Comparison of ENCODE assay signal across 20 cellular contexts in genomic region chr1:160092366-160093068, GRCh38. TPM values are rescaled to one million over a fixed set of nuclear protein-coding genes. Genes with fewer than 3 reads are reported as not detected.
DNase-seq lines count a peak whose midpoint lies in the region; ATAC-seq, FAIRE-seq and TF ChIP-seq lines count a peak whose summit lies in the region.
"Had no signal": no experiment of that assay in that cellular context is flagged by ENCODE, and none has a peak within 500 bp of the region (broad histone marks: within the 10 kb centered on the region; RNA-seq: fewer than 3 reads in every experiment).

No MANE protein-coding gene starts in this region.

- no peak for TF ChIP-seq EP300 in GM12878 (IDR thresholded peaks at IDR 0.05; ENCODE audit: borderline replicate concordance in 1 of 2, control insufficient read depth in 1 of 2, low read depth in 2 of 2, low read length in 2 of 2)

- H3K18ac ChIP-seq in H9 (ENCODE audit: insufficient read length, low read depth, low read length), result no peak overlapping the region

- no peak overlapping the region for H2BK20ac ChIP-seq in H9 (ENCODE audit: low read depth, low read length, poor library complexity, severe bottlenecking)

- TF ChIP-seq CTCF in H9 (conservative IDR thresholded peaks at IDR 0.05), result no peak
- TF ChIP-seq CTCF in GM12878 (IDR thresholded peaks at IDR 0.05 in 2 of 3, conservative IDR thresholded peaks at IDR 0.05 in 1 of 3; ENCODE audit: control insufficient read depth in 2 of 3, extremely low read depth in 1 of 3, insufficient read depth in 1 of 3, low read depth in 3 of 3, low read length in 3 of 3), result no peak

- H2AFZ ChIP-seq in H9 (ENCODE audit: low read length) (no peak overlapping the region), GM12878 (ENCODE audit: control insufficient read depth, low read depth, low read length) (no peak overlapping the region)

- peaks cover 13 to 43% (median 40%) of the 10 kb centered on the region in 3 experiments for H3K36me3 Mint-ChIP-seq in H9 (ENCODE audit: insufficient read depth in 1 of 3, low read depth in 3 of 3)

- H3K9ac ChIP-seq in H9 (ENCODE audit: extremely low read depth, insufficient read length, low read length) (no peak overlapping the region), GM12878 (ENCODE audit: control insufficient read depth, insufficient read depth, low read length) (no peak overlapping the region)

- peak; percentile 22; the same call in 1 of the 2 replicates for TF ChIP-seq POLR2A in GM12878 (IDR thresholded peaks at IDR 0.05; ENCODE audit: low read depth, low read length)

- H2BK120ac ChIP-seq in H9 (ENCODE audit: low read depth, low read length, poor library complexity, severe bottlenecking), result no peak overlapping the region

- H3K14ac ChIP-seq in H9 (ENCODE audit: insufficient read depth, low read length), result no peak overlapping the region

- ATAC-seq in GM12878 (no peak), GM19328 (IDR thresholded peaks at IDR 0.05; ENCODE audit: unreplicated experiment) (no peak)

- no peaks in the 10 kb centered on the region for H3K79me1 ChIP-seq in H9 (ENCODE audit: insufficient read depth, low read depth, low read length, poor library complexity, severe bottlenecking)

- FAIRE-seq in GM12878 (lab: Jason Lieb, UNC), result no peak
- FAIRE-seq: GM19239, HTR-8/SVneo had no signal

- H3K27me3 ChIP-seq in H9 (ENCODE audit: insufficient read depth, low read length) (no peaks in the 10 kb centered on the region), GM12878 (replicated peaks in 1 of 2; ENCODE audit: control insufficient read depth in 2 of 2, insufficient read depth in 2 of 2, low read length in 1 of 2) (no peaks in the 10 kb centered on the region)

- peaks cover 3% of the 10 kb centered on the region for H3K23me2 ChIP-seq in H9 (ENCODE audit: insufficient read length, low read depth, low read length, poor library complexity, severe bottlenecking)

- peaks cover 19% of the 10 kb centered on the region for H3K4me1 ChIP-seq in H9 (ENCODE audit: insufficient read depth, low read length)
- H3K4me1 ChIP-seq in GM12878 (ENCODE audit: control insufficient read depth, insufficient read depth, low read length), result peaks cover 14% of the 10 kb centered on the region

- intact Hi-C loops in GM12878 (cut with micrococcal nuclease; ENCODE audit: unreplicated experiment), result no loop called here

- H3K79me2 ChIP-seq in H9 (ENCODE audit: insufficient read depth, low read length) (peaks cover 3% of the 10 kb centered on the region; the same call in 1 of the 2 replicates), GM12878 (ENCODE audit: control insufficient read depth, insufficient read depth, low read length) (peaks cover 2% of the 10 kb centered on the region; the same call in 1 of the 2 replicates)

- H3K27ac ChIP-seq in H9 (ENCODE audit: insufficient read length, low read depth, low read length), result no peak overlapping the region
- H3K27ac ChIP-seq in GM12878 (ENCODE audit: control insufficient read depth, insufficient read depth), result no peak overlapping the region
- peak overlapping the region; percentile 88 for H3K27ac ChIP-seq in substantia nigra (ENCODE audit: low read depth, low read length, poor library complexity, severe bottlenecking)
- H3K27ac ChIP-seq: HL-60 had no signal

- H3K27me3 Mint-ChIP-seq in H9 (ENCODE audit: low read depth), result no peaks in the 10 kb centered on the region; the same call in 1 of the 2 replicates

- no peak overlapping the region for H2BK15ac ChIP-seq in H9 (ENCODE audit: low read depth, low read length)

- H3K4me3 Mint-ChIP-seq in H9, result no peak overlapping the region

- H3K4me2 ChIP-seq in H9 (ENCODE audit: insufficient read depth, insufficient read length, low read length), result no peak overlapping the region
- no peak overlapping the region for H3K4me2 ChIP-seq in GM12878 (ENCODE audit: control insufficient read depth, insufficient read depth)

- no TSS peak for BruUV-seq in GM12878 (replicated peaks; lab: Mats Ljungman, UMichigan)

- RAD21 ChIA-PET in GM12878 (lab: Charles Lee; ENCODE audit: unreplicated experiment), result no interaction called here

- H3T11ph ChIP-seq in H9 (ENCODE audit: low read length), result no peak overlapping the region

- H3K27ac Mint-ChIP-seq in H9, result peak overlapping the region in 2 of 3 experiments; percentile 44 to 61; a peak in 1 of 7 replicates

- no CpG with 5 or more reads among the region's 32 CpGs for WGBS in H9 (ENCODE audit: extremely low coverage, insufficient read length, low lambda C conversion rate)
- 90% methylated on average over 29 of the region's 32 CpGs for WGBS in GM12878 (ENCODE audit: insufficient coverage, insufficient replicate concordance, low lambda C conversion rate, missing lambda C conversion rate)

- H3K4ac ChIP-seq in H9 (ENCODE audit: low read depth, low read length), result no peak overlapping the region

- H2BK5ac ChIP-seq in H9 (ENCODE audit: insufficient read length, low read length), result no peak overlapping the region

- in situ Hi-C loops in GM12878 (cut with MboI), result no loop called here

- H4K5ac ChIP-seq in H9 (ENCODE audit: insufficient read length, low read depth, low read length), result no peak overlapping the region

- H4K8ac ChIP-seq in H9 (replicated peaks; ENCODE audit: insufficient read length, low read depth, low read length), result no peak overlapping the region

- SMC1A ChIA-PET in GM12878 (lab: Charles Lee; ENCODE audit: uncharacterized antibody, unreplicated experiment), result no interaction called here

- no peak overlapping the region for H2BK12ac ChIP-seq in H9 (ENCODE audit: insufficient read length, low read depth, low read length)

- peaks cover 0 to 2% of the 10 kb centered on the region in 2 experiments; a peak in 2 of 4 replicates for H3K36me3 ChIP-seq in GM12878 (ENCODE audit: control insufficient read depth in 2 of 2, insufficient read depth in 2 of 2, low read length in 1 of 2)

- H3K9me3 ChIP-seq in H9 (ENCODE audit: control insufficient read depth, low read depth, low read length) (no peaks in the 10 kb centered on the region), GM12878 (replicated peaks; ENCODE audit: control insufficient read depth, insufficient read depth, low read length) (no peaks in the 10 kb centered on the region)
- H3K9me3 ChIP-seq: Caco-2 had no signal

- H2AK5ac ChIP-seq in H9 (ENCODE audit: insufficient read length, low read length), result no peak overlapping the region

- TF ChIP-seq RAD21 in GM12878 (IDR thresholded peaks at IDR 0.05; ENCODE audit: insufficient read depth, low read depth, low read length), result no peak

- H3K23ac ChIP-seq in H9 (ENCODE audit: insufficient read length, low read depth, low read length), result no peak overlapping the region

- H3K56ac ChIP-seq in H9 (ENCODE audit: insufficient read length, low read depth, low read length), result no peak overlapping the region

- H4K20me1 ChIP-seq in H9 (ENCODE audit: control insufficient read depth, insufficient read depth, insufficient read length), result no peaks in the 10 kb centered on the region
- H4K20me1 ChIP-seq in GM12878 (ENCODE audit: control insufficient read depth, insufficient read depth), result no peaks in the 10 kb centered on the region; the same call in 1 of the 2 replicates

- CTCF ChIA-PET in GM12878 (lab: Yijun Ruan, JAX), result interaction anchor here (30.2 kb wide), 1 partner anchor 33 kb away, joined by 1035 read pairs; the partner anchor contains the start of genes KCNJ10 and KCNJ9

- DNase-seq in H9, result no peak
- no peak for DNase-seq in GM12878 (ENCODE audit: low read depth, low spot score)
- peak; percentile 45 for DNase-seq in midbrain (lab: John Stamatoyannopoulos, UW)
- peak in 36 of 49 donors; percentile 23 to 85 (median 50) for DNase-seq in substantia nigra (lab: John Stamatoyannopoulos, UW)
- DNase-seq in activated CD8-positive, alpha-beta memory T cell treated with anti-CD3 and anti-CD28 coated beads for 24 hours, result no peak
- DNase-seq in NCI-H2107 treated with DMSO at 0.1 percent for 48 hours (lab: John Stamatoyannopoulos, UW; ENCODE audit: unreplicated experiment), result no peak
- DNase-seq: AML-193, Caco-2, EL, H7, KBM-7, NCI-H1048, NCI-H146, NCI-H2227 treated with DMSO at 0.1 percent for 48 hours, NCI-H524 had no signal

- peaks cover 29 to 32% of the 10 kb centered on the region in 2 experiments for H3K4me1 Mint-ChIP-seq in H9

- POLR2A ChIA-PET in GM12878 (lab: Charles Lee), result no interaction called here

- H4K91ac ChIP-seq in H9 (ENCODE audit: insufficient read length, low read depth, low read length), result no peak overlapping the region

- no peak overlapping the region for H3K4me3 ChIP-seq in GM12878

- H3K9me3 Mint-ChIP-seq in H9, result no peaks in the 10 kb centered on the region

RNA-seq across cellular contexts. Expression of gene IGSF8, which starts 5.9 kb away (rescaled TPM):
- total RNA-seq in H9 (2021) (56.2 and 57.4 TPM in 2 replicates), GM12878 (2014; rRNA removed) (12.6 and 14.9 TPM in 2 replicates), GM12878 (2014; rRNA removed; fragmentation: Illumina TruSeq; extraction: Trizol) (5.3 and 5.5 TPM in 2 replicates), GM12878 (2021) (23.0 and 24.7 TPM in 2 replicates)
- total RNA-seq in GM12878 (2013; cell fraction: nucleolus; rRNA removed), result 18.3 and 20.5 TPM in 2 replicates
- polyA plus RNA-seq in GM12878 (2011; ENCODE audit: low read depth), result 2.5 TPM
- polyA plus RNA-seq in GM12878 (2011; rRNA removed) (5.5 and 15.7 TPM in 2 replicates), GM12878 (2014; fragmentation: Illumina TruSeq; extraction: Trizol) (1.1 and 4.0 TPM in 2 replicates), GM12878 (2014; fragmentation: Nextera tagmentation; extraction: Ambion mirVana) (1 to 10 TPM in 1 of 2 experiments, under 1 TPM in 1; 0.64 to 1.2 TPM), GM12878 (2014; rRNA removed) (14.9 and 19.2 TPM in 2 replicates), GM12878 (2016; fragmentation: Nextera tagmentation; extraction: Ambion mirVana) (10 to 100 TPM; 12.8 to 15.0 TPM)
- polyA plus RNA-seq in GM12878 (2011; cell fraction: cytosol; rRNA removed), result 25.8 and 32.6 TPM in 2 replicates
- 55.5 and 56.0 TPM in 2 replicates for polyA plus RNA-seq in GM12878 (2011; cell fraction: nucleus; rRNA removed)
- 7.6 and 9.1 TPM in 2 replicates for polyA plus RNA-seq in GM12878 (2012)
- 11.2 and 23.3 TPM in 2 replicates for polyA minus RNA-seq in GM12878 (2011; rRNA and poly(A)+ RNA removed)
- polyA minus RNA-seq in GM12878 (2011; cell fraction: cytosol; rRNA and poly(A)+ RNA removed), result 8.1 and 10.8 TPM in 2 replicates
- polyA minus RNA-seq in GM12878 (2011; cell fraction: nucleus; rRNA and poly(A)+ RNA removed), result 13.1 and 16.0 TPM in 2 replicates

RNA-seq across cellular contexts. Expression of gene KCNJ9, which starts 11.2 kb away (rescaled TPM):
- 0.09 TPM in 2 replicates for total RNA-seq in H9 (2021)
- total RNA-seq in GM12878 (2013; cell fraction: nucleolus; rRNA removed), result not detected in 2 replicates
- total RNA-seq in GM12878 (2014; rRNA removed), result not detected in 2 replicates
- total RNA-seq in GM12878 (2014; rRNA removed; fragmentation: Illumina TruSeq; extraction: Trizol), result not detected in 2 replicates
- total RNA-seq in GM12878 (2021), result not detected in 2 replicates
- polyA plus RNA-seq in GM12878 (2011; ENCODE audit: low read depth), result not detected
- not detected in 2 replicates for polyA plus RNA-seq in GM12878 (2011; rRNA removed)
- not detected in 2 replicates for polyA plus RNA-seq in GM12878 (2011; cell fraction: cytosol; rRNA removed)
- polyA plus RNA-seq in GM12878 (2011; cell fraction: nucleus; rRNA removed), result not detected in 2 replicates
- polyA plus RNA-seq in GM12878 (2012), result not detected in 2 replicates
- polyA plus RNA-seq in GM12878 (2014; fragmentation: Illumina TruSeq; extraction: Trizol), result not detected in 2 replicates
- not detected for polyA plus RNA-seq in GM12878 (2014; fragmentation: Nextera tagmentation; extraction: Ambion mirVana)
- not detected in 2 replicates for polyA plus RNA-seq in GM12878 (2014; rRNA removed)
- polyA plus RNA-seq in GM12878 (2016; fragmentation: Nextera tagmentation; extraction: Ambion mirVana), result under 1 TPM in 1 of 2 experiments, not detected in 1; 0.12 TPM
- polyA minus RNA-seq in GM12878 (2011; rRNA and poly(A)+ RNA removed), result not detected in 2 replicates
- not detected in 2 replicates for polyA minus RNA-seq in GM12878 (2011; cell fraction: cytosol; rRNA and poly(A)+ RNA removed)
- not detected in 2 replicates for polyA minus RNA-seq in GM12878 (2011; cell fraction: nucleus; rRNA and poly(A)+ RNA removed)
- total RNA-seq: Caco-2, H7, SK-MEL-5 had no signal

RNA-seq across cellular contexts. Expression of gene KCNJ10, which starts 22.6 kb away (rescaled TPM):
- 0.42 and 0.44 TPM in 2 replicates for total RNA-seq in H9 (2021)
- not detected in 2 replicates for total RNA-seq in GM12878 (2013; cell fraction: nucleolus; rRNA removed)
- 0.06 and 0.22 TPM in 2 replicates for total RNA-seq in GM12878 (2014; rRNA removed)
- total RNA-seq in GM12878 (2014; rRNA removed; fragmentation: Illumina TruSeq; extraction: Trizol), result not detected in 2 replicates
- not detected in 2 replicates for total RNA-seq in GM12878 (2021)
- polyA plus RNA-seq in GM12878 (2011; ENCODE audit: low read depth), result 0.10 TPM
- polyA plus RNA-seq in GM12878 (2011; rRNA removed), result 0.09 and 0.11 TPM in 2 replicates
- polyA plus RNA-seq in GM12878 (2011; cell fraction: cytosol; rRNA removed), result 0.06 and 0.08 TPM in 2 replicates
- 0.09 and 0.28 TPM in 2 replicates for polyA plus RNA-seq in GM12878 (2011; cell fraction: nucleus; rRNA removed)
- 0.17 and 0.30 TPM in 2 replicates for polyA plus RNA-seq in GM12878 (2012)
- 0.04 and 0.27 TPM in 2 replicates for polyA plus RNA-seq in GM12878 (2014; fragmentation: Illumina TruSeq; extraction: Trizol)
- under 1 TPM; 0.07 to 0.29 TPM for polyA plus RNA-seq in GM12878 (2014; fragmentation: Nextera tagmentation; extraction: Ambion mirVana)
- polyA plus RNA-seq in GM12878 (2014; rRNA removed), result 0.01 TPM in 1 of 2 replicates, not detected in the other
- under 1 TPM; 0.12 to 0.20 TPM for polyA plus RNA-seq in GM12878 (2016; fragmentation: Nextera tagmentation; extraction: Ambion mirVana)
- polyA minus RNA-seq in GM12878 (2011; rRNA and poly(A)+ RNA removed), result 0.10 TPM in 1 of 2 replicates, not detected in the other
- not detected in 2 replicates for polyA minus RNA-seq in GM12878 (2011; cell fraction: cytosol; rRNA and poly(A)+ RNA removed)
- 0.12 TPM in 1 of 2 replicates, not detected in the other for polyA minus RNA-seq in GM12878 (2011; cell fraction: nucleus; rRNA and poly(A)+ RNA removed)
- total RNA-seq: H7 had no signal

RNA-seq across cellular contexts. Expression of gene ATP1A2, which starts 23.0 kb away (rescaled TPM):
- total RNA-seq in H9 (2021) (3.0 and 4.6 TPM in 2 replicates), GM12878 (2014; rRNA removed) (not detected in 2 replicates), GM12878 (2014; rRNA removed; fragmentation: Illumina TruSeq; extraction: Trizol) (not detected in 2 replicates), GM12878 (2021) (not detected in 2 replicates)
- total RNA-seq in GM12878 (2013; cell fraction: nucleolus; rRNA removed), result not detected in 2 replicates
- not detected for polyA plus RNA-seq in GM12878 (2011; ENCODE audit: low read depth)
- polyA plus RNA-seq in GM12878 (2011; rRNA removed) (0.03 and 0.15 TPM in 2 replicates), GM12878 (2014; fragmentation: Illumina TruSeq; extraction: Trizol) (not detected in 2 replicates), GM12878 (2014; fragmentation: Nextera tagmentation; extraction: Ambion mirVana) (not detected), GM12878 (2014; rRNA removed) (not detected in 2 replicates), GM12878 (2016; fragmentation: Nextera tagmentation; extraction: Ambion mirVana) (not detected)
- 0.16 TPM in 1 of 2 replicates, not detected in the other for polyA plus RNA-seq in GM12878 (2011; cell fraction: cytosol; rRNA removed)
- 0.06 TPM in 1 of 2 replicates, not detected in the other for polyA plus RNA-seq in GM12878 (2011; cell fraction: nucleus; rRNA removed)
- not detected in 2 replicates for polyA plus RNA-seq in GM12878 (2012)
- polyA minus RNA-seq in GM12878 (2011; rRNA and poly(A)+ RNA removed), result not detected in 2 replicates
- not detected in 2 replicates for polyA minus RNA-seq in GM12878 (2011; cell fraction: cytosol; rRNA and poly(A)+ RNA removed)
- polyA minus RNA-seq in GM12878 (2011; cell fraction: nucleus; rRNA and poly(A)+ RNA removed), result not detected in 2 replicates
- total RNA-seq: SK-MEL-5 had no signal

RNA-seq across cellular contexts. Expression of gene ATP1A4, which starts 58.9 kb away (rescaled TPM):
- total RNA-seq in H9 (2021) (0.20 and 0.44 TPM in 2 replicates), GM12878 (2014; rRNA removed) (0.34 and 0.82 TPM in 2 replicates), GM12878 (2014; rRNA removed; fragmentation: Illumina TruSeq; extraction: Trizol) (0.31 and 0.41 TPM in 2 replicates), GM12878 (2021) (0.62 TPM in 1 of 2 replicates, not detected in the other)
- total RNA-seq in GM12878 (2013; cell fraction: nucleolus; rRNA removed), result 5.1 and 5.6 TPM in 2 replicates
- polyA plus RNA-seq in GM12878 (2011; ENCODE audit: low read depth), result 0.83 TPM
- polyA plus RNA-seq in GM12878 (2011; rRNA removed) (0.24 and 0.34 TPM in 2 replicates), GM12878 (2014; fragmentation: Illumina TruSeq; extraction: Trizol) (0.76 and 0.81 TPM in 2 replicates), GM12878 (2014; fragmentation: Nextera tagmentation; extraction: Ambion mirVana) (1 to 10 TPM in 1 of 2 experiments, under 1 TPM in 1; 0.75 to 1.0 TPM), GM12878 (2014; rRNA removed) (0.46 and 0.79 TPM in 2 replicates), GM12878 (2016; fragmentation: Nextera tagmentation; extraction: Ambion mirVana) (under 1 TPM; 0.47 to 0.63 TPM)
- 0.16 and 0.37 TPM in 2 replicates for polyA plus RNA-seq in GM12878 (2011; cell fraction: cytosol; rRNA removed)
- 0.95 and 2.1 TPM in 2 replicates for polyA plus RNA-seq in GM12878 (2011; cell fraction: nucleus; rRNA removed)
- polyA plus RNA-seq in GM12878 (2012), result 0.46 and 0.49 TPM in 2 replicates
- polyA minus RNA-seq in GM12878 (2011; rRNA and poly(A)+ RNA removed), result not detected in 2 replicates
- not detected in 2 replicates for polyA minus RNA-seq in GM12878 (2011; cell fraction: cytosol; rRNA and poly(A)+ RNA removed)
- 0.73 and 0.86 TPM in 2 replicates for polyA minus RNA-seq in GM12878 (2011; cell fraction: nucleus; rRNA and poly(A)+ RNA removed)
- total RNA-seq: Caco-2, SK-MEL-5 had no signal

Comparison
In these comparisons a context has a peak if more than half of its experiments do, and no peak if none do; other contexts are left out.
1. DNase-seq: peak in midbrain (single experiment) and substantia nigra (36 of 49); none in H9 (single experiment), GM12878 (single experiment), activated CD8-positive, alpha-beta memory T cell treated with anti-CD3 and anti-CD28 coated beads for 24 hours (single experiment) and NCI-H2107 treated with DMSO at 0.1 percent for 48 hours (single experiment).